1 cellular context compared by ENCODE assay signal in genomic region chr20:3613821-3614440, GRCh38.
TF ChIP-seq lines count a peak whose summit lies in the region.

No MANE protein-coding gene starts in this region.

TF ChIP-seq in GM23338, 12 proteins besides CTCF, POLR2A, EP300 and RAD21 (continued from another document):
- TF ChIP-seq ZNF462 (CRISPR knock-in tag; IDR thresholded peaks at IDR 0.05) (no peak), ZNF331 (CRISPR knock-in tag; IDR thresholded peaks at IDR 0.05; ENCODE audit: low read depth) (no peak), CREB1 (CRISPR knock-in tag; IDR thresholded peaks at IDR 0.05; ENCODE audit: low read depth) (no peak), STAT1 (IDR thresholded peaks at IDR 0.05; ENCODE audit: unreplicated experiment) (no peak)
